In the genomic region with DNA sequence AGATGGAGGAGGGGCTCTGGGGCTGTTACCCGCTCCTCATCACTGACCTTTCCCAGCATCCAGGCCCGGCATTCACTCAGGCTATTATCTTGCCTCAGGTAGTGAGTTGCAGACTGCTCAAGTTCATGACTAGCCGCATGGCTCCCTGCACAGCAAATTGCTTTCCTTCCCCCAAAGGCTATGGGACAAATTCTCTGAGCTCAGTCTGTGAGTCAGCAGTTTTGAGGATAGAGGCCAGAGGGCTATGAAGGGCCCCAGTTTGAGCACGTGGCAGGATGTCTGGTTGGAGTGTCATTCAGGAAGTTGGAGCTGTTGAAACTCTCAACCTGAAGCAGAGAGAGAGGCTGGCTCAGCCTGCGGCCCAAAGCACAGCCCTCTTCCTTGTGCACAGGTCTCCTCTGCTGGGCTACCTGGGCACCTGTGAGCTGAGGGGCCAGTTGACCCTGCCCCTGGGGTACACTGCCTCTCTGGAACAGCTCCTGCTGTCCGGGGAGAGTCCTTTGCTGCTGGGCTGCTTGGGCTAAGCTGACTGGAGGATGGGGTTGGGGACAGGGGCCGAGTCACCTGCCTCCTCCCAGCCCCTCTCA, we compare ENCODE assay signal across 8 cellular contexts. TPM values are rescaled to one million over a fixed set of nuclear protein-coding genes. Genes with fewer than 3 reads are reported as not detected.
A peak's percentile ranks its signal among the peaks of the same experiment; 100 is the strongest.
DNase-seq lines count a peak whose midpoint lies in the region; ATAC-seq and TF ChIP-seq lines count a peak whose summit lies in the region.

No MANE protein-coding gene starts in this region.

- H3F3A ChIP-seq in DOHH2 (ENCODE audit: control insufficient read depth, insufficient read depth), result no peaks in the 10 kb centered on the region

- H3K9me3 Mint-ChIP-seq in activated T-helper 1 cell treated with anti-CD3 and anti-CD28 coated beads, Interleukin-12 subunit alpha, Interleukin-12 subunit beta, Interleukin-2, Interleukin-4 antibody, amounts not matched to agents 30 ng/mL and 10 ng/mL and 1 ng/mL, durations not matched to agents 14 hours and 24 hours and 36 hours, result no peaks in the 10 kb centered on the region

- WGBS in right cardiac atrium, result 64% methylated on average over 7 of the region's 7 CpGs

- H3K36me3 Mint-ChIP-seq in activated T-helper 1 cell treated with anti-CD3 and anti-CD28 coated beads, Interleukin-12 subunit alpha, Interleukin-12 subunit beta, Interleukin-2, Interleukin-4 antibody, amounts not matched to agents 30 ng/mL and 10 ng/mL and 1 ng/mL, durations not matched to agents 14 hours and 24 hours and 36 hours (ENCODE audit: low read depth), result peaks cover 53% of the 10 kb centered on the region

- intact Hi-C loops in activated T-helper 1 cell treated with anti-CD3 and anti-CD28 coated beads, Interleukin-12 subunit alpha, Interleukin-12 subunit beta, Interleukin-2, Interleukin-4 antibody, amounts not matched to agents 30 ng/mL and 10 ng/mL and 1 ng/mL, durations not matched to agents 14 hours and 24 hours and 36 hours (cut with micrococcal nuclease), result loop anchor here (1.0 kb wide), 1 partner anchor 8 kb away; a partner anchor contains a TSS
- intact Hi-C loops in right cardiac atrium (cut with DNase I), result no loop called here

- H3K36me3 ChIP-seq in DOHH2 (ENCODE audit: control insufficient read depth, low read length), result peaks cover 22% of the 10 kb centered on the region

- DNase-seq in LHCN-M2 (ENCODE audit: low read depth) (peak; percentile 88), right cardiac atrium (peak; percentile 47 to 73 (median 61))
- peak; percentile 53 for DNase-seq in activated T-helper 1 cell treated with anti-CD3 and anti-CD28 coated beads, Interleukin-12 subunit alpha, Interleukin-12 subunit beta, Interleukin-2, Interleukin-4 antibody, amounts not matched to agents 30 ng/mL and 10 ng/mL and 1 ng/mL, durations not matched to agents 14 hours and 24 hours and 36 hours (ENCODE audit: low spot score)
- DNase-seq in stimulated activated CD4-positive, alpha-beta T cell treated with anti-CD3 and anti-CD28 coated beads, Interleukin-1b, Interleukin-23, amount 100 ng/mL, for 48 hours, result peak; percentile 60

- ATAC-seq in GM21390 (IDR thresholded peaks at IDR 0.05; ENCODE audit: unreplicated experiment), result peak; percentile 79
- ATAC-seq in right cardiac atrium, result peak; percentile 70 to 76
- ATAC-seq in HG02571 (IDR thresholded peaks at IDR 0.05; ENCODE audit: unreplicated experiment), result no peak
- no peak for ATAC-seq in HG03045 (IDR thresholded peaks at IDR 0.05; ENCODE audit: unreplicated experiment)

- H3K27ac Mint-ChIP-seq in activated T-helper 1 cell treated with anti-CD3 and anti-CD28 coated beads, Interleukin-12 subunit alpha, Interleukin-12 subunit beta, Interleukin-2, Interleukin-4 antibody, amounts not matched to agents 30 ng/mL and 10 ng/mL and 1 ng/mL, durations not matched to agents 14 hours and 24 hours and 36 hours, result peak overlapping the region; percentile 96

- H3K4me1 ChIP-seq in DOHH2 (ENCODE audit: control insufficient read depth, low read length) (peaks cover 29% of the 10 kb centered on the region), right cardiac atrium (ENCODE audit: control insufficient read depth, insufficient read depth, low read length) (peaks cover 2% of the 10 kb centered on the region)

- H3K4me3 ChIP-seq in DOHH2 (ENCODE audit: low read length), result peak overlapping the region; percentile 34
- H3K4me3 ChIP-seq in right cardiac atrium (ENCODE audit: low read length), result no peak overlapping the region

- no peaks in the 10 kb centered on the region for H3K9me2 ChIP-seq in DOHH2 (replicated peaks; ENCODE audit: control insufficient read depth, low read length)

- no peak overlapping the region for H3K4me3 Mint-ChIP-seq in activated T-helper 1 cell treated with anti-CD3 and anti-CD28 coated beads, Interleukin-12 subunit alpha, Interleukin-12 subunit beta, Interleukin-2, Interleukin-4 antibody, amounts not matched to agents 30 ng/mL and 10 ng/mL and 1 ng/mL, durations not matched to agents 14 hours and 24 hours and 36 hours

- H3K27ac ChIP-seq in DOHH2 (ENCODE audit: low read depth, low read length) (peak overlapping the region; percentile 27; the same call in 1 of the 2 replicates), right cardiac atrium (ENCODE audit: low read length) (no peak overlapping the region)

- H4K20me1 ChIP-seq in DOHH2 (ENCODE audit: control insufficient read depth, insufficient read depth, low read depth, low read length), result no peaks in the 10 kb centered on the region

- H3K4me1 Mint-ChIP-seq in activated T-helper 1 cell treated with anti-CD3 and anti-CD28 coated beads, Interleukin-12 subunit alpha, Interleukin-12 subunit beta, Interleukin-2, Interleukin-4 antibody, amounts not matched to agents 30 ng/mL and 10 ng/mL and 1 ng/mL, durations not matched to agents 14 hours and 24 hours and 36 hours (ENCODE audit: low read depth), result peaks cover 33% of the 10 kb centered on the region

- no peaks in the 10 kb centered on the region for H3K9me3 ChIP-seq in DOHH2 (ENCODE audit: control insufficient read depth, insufficient read depth, low read length)
- no peaks in the 10 kb centered on the region for H3K9me3 ChIP-seq in right cardiac atrium (ENCODE audit: control insufficient read depth, low read length)

- H3K27me3 ChIP-seq in DOHH2 (ENCODE audit: control insufficient read depth, low read length) (no peaks in the 10 kb centered on the region), right cardiac atrium (ENCODE audit: control insufficient read depth, insufficient read depth) (no peaks in the 10 kb centered on the region)

- no peaks in the 10 kb centered on the region for H3K27me3 Mint-ChIP-seq in activated T-helper 1 cell treated with anti-CD3 and anti-CD28 coated beads, Interleukin-12 subunit alpha, Interleukin-12 subunit beta, Interleukin-2, Interleukin-4 antibody, amounts not matched to agents 30 ng/mL and 10 ng/mL and 1 ng/mL, durations not matched to agents 14 hours and 24 hours and 36 hours (ENCODE audit: insufficient read depth)

- TF ChIP-seq CTCF in DOHH2 (IDR thresholded peaks at IDR 0.05; ENCODE audit: low read depth, low read length, poor library complexity, severe bottlenecking), result no peak

- peak overlapping the region; percentile 51 for H3K4me2 ChIP-seq in DOHH2 (ENCODE audit: low read length)

- no peaks in the 10 kb centered on the region for H3K79me2 ChIP-seq in DOHH2 (ENCODE audit: control insufficient read depth, low read length)

RNA-seq across cellular contexts. Expression of a gene that starts 7.9 kb away (rescaled TPM):
- 29.7 and 30.1 TPM in 2 replicates for total RNA-seq in LHCN-M2 (2014; rRNA removed)
- polyA plus RNA-seq in LHCN-M2 (2012), result 54.3 TPM
- total RNA-seq in activated T-helper 1 cell treated with anti-CD3 and anti-CD28 coated beads, Interleukin-12 subunit alpha, Interleukin-12 subunit beta, Interleukin-2, Interleukin-4 antibody, amounts not matched to agents 30 ng/mL and 10 ng/mL and 1 ng/mL, durations not matched to agents 14 hours and 24 hours and 36 hours, result 78.8 and 81.4 TPM in 2 replicates
- total RNA-seq in right cardiac atrium, result 10 to 100 TPM; 17.6 to 29.4 (median 23.0) TPM
- 20.3 TPM for polyA plus RNA-seq in right cardiac atrium

Comparison
In these comparisons a context has a peak if more than half of its experiments do, and no peak if none do; other contexts are left out.
1. ATAC-seq: peak in GM21390 (single experiment) and right cardiac atrium (2 of 2); none in HG02571 (single experiment) and HG03045 (single experiment).
2. Peak in every context shown above with its lines, with median percentiles within 50 percentile points of each other: DNase-seq.